ENCODE assay signal across 8 cellular contexts in genomic region chr17:14300628-14301278, GRCh38. TPM values are rescaled to one million over a fixed set of nuclear protein-coding genes. Genes with fewer than 3 reads are reported as not detected.
DNase-seq lines count a peak whose midpoint lies in the region; ATAC-seq and TF ChIP-seq lines count a peak whose summit lies in the region.

TSS of gene HS3ST3B1 (plus strand) at chr17:14301081. CDS start at chr17:14301519, 438 bp downstream.

- peak within 1 kb of the TSS; percentile 75 for H3K27ac ChIP-seq in upper lobe of right lung

- H3K36me3 ChIP-seq in upper lobe of right lung: no peaks in the 10 kb centered on the region

- no peaks in the 10 kb centered on the region for H3K9me3 ChIP-seq in upper lobe of right lung

- H3K4me1 ChIP-seq in upper lobe of right lung: peaks cover 46% of the 10 kb centered on the region

- peak; percentile 1 for TF ChIP-seq CTCF in GM12864 (IDR thresholded peaks at IDR 0.05; ENCODE audit: low read depth, low read length, missing control alignments)
- no peak for TF ChIP-seq CTCF in upper lobe of right lung (IDR thresholded peaks at IDR 0.05)

- DNase-seq in GM12864 (ENCODE audit: low read depth) (peak; percentile 91), NCI-H1105 (lab: John Stamatoyannopoulos, UW) (peak; percentile 99), amygdala (lab: John Stamatoyannopoulos, UW) (peak in 54 of 56 donors; percentile 6 to 84 (median 65)), left ventricle myocardium superior (peak; percentile 98), posterior vena cava (ENCODE audit: low spot score) (peak; percentile 98), upper lobe of right lung (peak; percentile 99)

- ATAC-seq in HG02610 (IDR thresholded peaks at IDR 0.05; ENCODE audit: unreplicated experiment) (peak; percentile 81), left ventricle myocardium superior (peak; percentile 93), upper lobe of right lung (peak; percentile 93)

- H3K9me3 Mint-ChIP-seq in T-helper 1 cell treated with Interleukin-12 subunit alpha and Interleukin-12 subunit beta and Interleukin-4 antibody, amounts not matched to agents 30 μg/mL and 1 μg/mL, for 36 hours: no peaks in the 10 kb centered on the region

- H3K27ac Mint-ChIP-seq in T-helper 1 cell treated with Interleukin-12 subunit alpha and Interleukin-12 subunit beta and Interleukin-4 antibody, amounts not matched to agents 30 μg/mL and 1 μg/mL, for 36 hours: peak within 1 kb of the TSS; percentile 98

- peaks cover 78% of the 10 kb centered on the region for H3K27me3 ChIP-seq in upper lobe of right lung

- H3K4me1 Mint-ChIP-seq in T-helper 1 cell treated with Interleukin-12 subunit alpha and Interleukin-12 subunit beta and Interleukin-4 antibody, amounts not matched to agents 30 μg/mL and 1 μg/mL, for 36 hours (ENCODE audit: low read depth): peaks cover 55% of the 10 kb centered on the region

- H3K4me3 Mint-ChIP-seq in T-helper 1 cell treated with Interleukin-12 subunit alpha and Interleukin-12 subunit beta and Interleukin-4 antibody, amounts not matched to agents 30 μg/mL and 1 μg/mL, for 36 hours: peak within 1 kb of the TSS; percentile 98

- H3K4me3 ChIP-seq in GM12864 (ENCODE audit: low read depth, low read length) (peak within 1 kb of the TSS; percentile 58), upper lobe of right lung (peak within 1 kb of the TSS; percentile 61)

- intact Hi-C loops in left ventricle myocardium superior (cut with micrococcal nuclease) (loop anchor here (5.0 to 10.0 kb wide), 3 partner anchors 236 to 963 kb away; partner anchors contain the start of gene COX10), posterior vena cava (cut with DNase I) (loop anchor here in 1 of 2 donors (5.0 kb wide), 1 partner anchor 703 kb away; no protein-coding TSS in a partner anchor), upper lobe of right lung (cut with DNase I) (no loop called here)

- H3K36me3 Mint-ChIP-seq in T-helper 1 cell treated with Interleukin-12 subunit alpha and Interleukin-12 subunit beta and Interleukin-4 antibody, amounts not matched to agents 30 μg/mL and 1 μg/mL, for 36 hours (ENCODE audit: low read depth): peaks cover 22% of the 10 kb centered on the region

- peaks cover 29% of the 10 kb centered on the region for H3K27me3 Mint-ChIP-seq in T-helper 1 cell treated with Interleukin-12 subunit alpha and Interleukin-12 subunit beta and Interleukin-4 antibody, amounts not matched to agents 30 μg/mL and 1 μg/mL, for 36 hours (ENCODE audit: low read depth)

RNA-seq across cellular contexts. Expression of gene HS3ST3B1, which starts in this region (rescaled TPM):
- total RNA-seq in left ventricle myocardium superior (1.7 TPM), posterior vena cava (under 1 TPM; 0.62 to 0.97 TPM), upper lobe of right lung (2.7 TPM)

Comparison
In these comparisons a context has a peak if more than half of its experiments do, and no peak if none do; other contexts are left out.
1. Peak in every context shown above with its lines: DNase-seq, ATAC-seq, H3K4me3 ChIP-seq and H3K27ac ChIP-seq.
2. Peak in DNase-seq in posterior vena cava; RNA of the gene not detected or under 1 TPM.